ENCODE assay signal across 4 cellular contexts in genomic region chr19:57118848-57119247, GRCh38. TPM values are rescaled to one million over a fixed set of nuclear protein-coding genes. Genes with fewer than 3 reads are reported as not detected.
"Had no signal": no experiment of that assay in that cellular context is flagged by ENCODE, and none has a peak within 500 bp of the region (broad histone marks: within the 10 kb centered on the region; RNA-seq: fewer than 3 reads in every experiment).

No MANE protein-coding gene starts in this region.

- H3K4me3 ChIP-seq: GM12878 had no signal

- ATAC-seq: GM12878 had no signal

- DNase-seq: GDM1, GF-D8 had no signal

RNA-seq across cellular contexts. Expression of gene USP29, which starts 0.9 kb away (rescaled TPM):
- total RNA-seq: GM12878 had no signal
- polyA plus RNA-seq: GM12878 had no signal

RNA-seq across cellular contexts. Expression of gene ZIM3, which starts 26.2 kb away (rescaled TPM):
- total RNA-seq: G401, GM12878 had no signal
- polyA plus RNA-seq: GM12878 had no signal

RNA-seq across cellular contexts. Expression of gene DUXA, which starts 48.4 kb away (rescaled TPM):
- total RNA-seq: G401, GM12878 had no signal
- polyA plus RNA-seq: GM12878 had no signal
